In the genomic region with DNA sequence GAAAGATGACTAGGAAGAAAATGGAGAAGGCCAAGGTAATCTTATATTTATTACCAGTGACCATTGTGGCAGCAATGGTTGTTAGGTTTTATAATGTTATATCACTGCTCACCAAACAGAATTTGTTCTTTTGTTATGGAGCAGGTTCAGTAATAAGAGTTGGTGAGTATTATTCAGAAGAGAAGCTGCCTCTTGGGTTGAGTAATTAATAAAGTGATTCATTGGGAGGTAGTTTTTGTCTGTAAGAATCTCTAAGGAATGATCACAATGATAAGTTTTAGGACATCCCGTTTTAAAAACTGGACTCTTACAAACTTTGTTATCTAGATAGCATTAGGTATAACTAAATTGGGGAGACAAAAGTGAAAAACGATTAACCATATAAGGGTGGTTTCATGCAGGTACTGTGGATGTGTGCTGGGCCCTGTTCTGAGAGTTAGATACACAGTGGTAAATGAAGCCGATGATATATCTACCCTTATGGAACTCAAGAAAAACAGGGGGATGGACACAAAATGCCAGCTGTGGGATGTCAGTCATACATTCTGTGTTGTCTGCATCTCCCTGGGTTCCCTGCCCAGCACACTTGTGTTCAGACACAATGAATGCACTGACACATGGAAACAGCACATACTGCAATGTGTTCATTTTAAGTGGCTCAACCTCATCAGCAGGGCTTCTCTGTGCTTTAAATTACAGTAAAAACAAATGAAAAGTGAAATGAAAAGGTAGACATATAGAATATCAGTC, we compare ENCODE assay signal across 9 cellular contexts. TPM values are rescaled to one million over a fixed set of nuclear protein-coding genes. Genes with fewer than 3 reads are reported as not detected.
A peak's percentile ranks its signal among the peaks of the same experiment; 100 is the strongest.
DNase-seq lines count a peak whose midpoint lies in the region; ATAC-seq and TF ChIP-seq lines count a peak whose summit lies in the region.
"Had no signal": no experiment of that assay in that cellular context is flagged by ENCODE, and none has a peak within 500 bp of the region (broad histone marks: within the 10 kb centered on the region; RNA-seq: fewer than 3 reads in every experiment).

No MANE protein-coding gene starts in this region.

- peaks cover 69% of the 10 kb centered on the region for H3K4me1 Mint-ChIP-seq in activated CD4-positive, alpha-beta T cell treated with anti-CD3 and anti-CD28 coated beads, Interleukin-2, amount 10 ng/mL, durations not matched to agents 7 days and 5 days
- peaks cover 2% of the 10 kb centered on the region for H3K4me1 Mint-ChIP-seq in activated B cell treated with CpG ODN at 0.5 μM for 24 hours
- peaks cover 49 to 82% of the 10 kb centered on the region in 2 donors for H3K4me1 Mint-ChIP-seq in stimulated activated naive B cell treated with anti-CD40 and anti-IgM and Interleukin-4, amounts not matched to agents 10 μg/mL and 1 μg/mL and 100 μg/mL, for 72 hours

- H3K36me3 Mint-ChIP-seq in activated CD4-positive, alpha-beta T cell treated with anti-CD3 and anti-CD28 coated beads, Interleukin-2, amount 10 ng/mL, durations not matched to agents 7 days and 5 days (ENCODE audit: low read depth): peaks cover 58% of the 10 kb centered on the region
- H3K36me3 Mint-ChIP-seq in activated B cell treated with CpG ODN at 0.5 μM for 24 hours (ENCODE audit: low read depth): peaks cover 62% of the 10 kb centered on the region
- peaks cover 39 to 54% of the 10 kb centered on the region in 2 donors for H3K36me3 Mint-ChIP-seq in stimulated activated naive B cell treated with anti-CD40 and anti-IgM and Interleukin-4, amounts not matched to agents 10 μg/mL and 1 μg/mL and 100 μg/mL, for 72 hours

- no peak overlapping the region for H3K4me3 ChIP-seq in fibroblast of pulmonary artery (replicated peaks; ENCODE audit: low read depth, low read length)

- ATAC-seq in activated B cell treated with CpG ODN at 0.5 μM for 24 hours (ENCODE audit: low read depth) (no peak), HG03432 (IDR thresholded peaks at IDR 0.05; ENCODE audit: unreplicated experiment) (no peak)
- peak in 1 of 2 donors; percentile 14 for ATAC-seq in stimulated activated naive B cell treated with anti-CD40 and anti-IgM and Interleukin-4, amounts not matched to agents 10 μg/mL and 1 μg/mL and 100 μg/mL, for 72 hours (replicated peaks)

- POLR2A ChIA-PET in activated CD4-positive, alpha-beta T cell treated with anti-CD3 and anti-CD28 coated beads, Interleukin-2, amount 10 ng/mL, durations not matched to agents 7 days and 5 days (lab: Charles Lee): no interaction called here
- POLR2A ChIA-PET in activated B cell treated with CpG ODN at 0.5 μM for 24 hours (lab: Charles Lee): interaction anchor here (0.7 to 3.3 kb wide), 9 partner anchors 8 to 82 kb away, joined by 3 to 32 read pairs (median 3); no protein-coding TSS in a partner anchor
- POLR2A ChIA-PET in GM10248 (lab: Yijun Ruan, JAX): interaction anchor here (0.6 kb wide), 1 partner anchor 551 kb away, joined by 4 read pairs; no protein-coding TSS in a partner anchor

- H3K4me3 Mint-ChIP-seq in activated CD4-positive, alpha-beta T cell treated with anti-CD3 and anti-CD28 coated beads, Interleukin-2, amount 10 ng/mL, durations not matched to agents 7 days and 5 days: peak overlapping the region; percentile 33
- peak overlapping the region; percentile 62 for H3K4me3 Mint-ChIP-seq in activated B cell treated with CpG ODN at 0.5 μM for 24 hours
- H3K4me3 Mint-ChIP-seq in stimulated activated naive B cell treated with anti-CD40 and anti-IgM and Interleukin-4, amounts not matched to agents 10 μg/mL and 1 μg/mL and 100 μg/mL, for 72 hours: peak overlapping the region; percentile 49 to 60

- peaks cover 5% of the 10 kb centered on the region for H3K9me3 Mint-ChIP-seq in activated CD4-positive, alpha-beta T cell treated with anti-CD3 and anti-CD28 coated beads, Interleukin-2, amount 10 ng/mL, durations not matched to agents 7 days and 5 days
- peaks cover 3% of the 10 kb centered on the region for H3K9me3 Mint-ChIP-seq in activated B cell treated with CpG ODN at 0.5 μM for 24 hours
- peaks cover 3 to 5% of the 10 kb centered on the region in 2 donors for H3K9me3 Mint-ChIP-seq in stimulated activated naive B cell treated with anti-CD40 and anti-IgM and Interleukin-4, amounts not matched to agents 10 μg/mL and 1 μg/mL and 100 μg/mL, for 72 hours

- H3K27me3 Mint-ChIP-seq in activated CD4-positive, alpha-beta T cell treated with anti-CD3 and anti-CD28 coated beads, Interleukin-2, amount 10 ng/mL, durations not matched to agents 7 days and 5 days: no peaks in the 10 kb centered on the region
- no peaks in the 10 kb centered on the region for H3K27me3 Mint-ChIP-seq in activated B cell treated with CpG ODN at 0.5 μM for 24 hours
- no peaks in the 10 kb centered on the region for H3K27me3 Mint-ChIP-seq in stimulated activated naive B cell treated with anti-CD40 and anti-IgM and Interleukin-4, amounts not matched to agents 10 μg/mL and 1 μg/mL and 100 μg/mL, for 72 hours

- CTCF ChIA-PET in activated CD4-positive, alpha-beta T cell treated with anti-CD3 and anti-CD28 coated beads, Interleukin-2, amount 10 ng/mL, durations not matched to agents 7 days and 5 days (lab: Charles Lee): no interaction called here
- CTCF ChIA-PET in activated B cell treated with CpG ODN at 0.5 μM for 24 hours (lab: Charles Lee): interaction anchor here (1.0 to 2.1 kb wide), 4 partner anchors 14 to 286 kb away, joined by 3 to 9 read pairs (median 4); no protein-coding TSS in a partner anchor
- CTCF ChIA-PET in GM10248 (lab: Yijun Ruan, JAX): interaction anchor here (1.2 kb wide), 1 partner anchor 1048 kb away, joined by 3 read pairs; no protein-coding TSS in a partner anchor

- no peak for DNase-seq in activated CD4-positive, alpha-beta T cell treated with anti-CD3 and anti-CD28 coated beads, Interleukin-2, amount 10 ng/mL, durations not matched to agents 7 days and 5 days
- no peak for DNase-seq in activated CD4-positive, alpha-beta T cell treated with anti-CD3 and anti-CD28 coated beads for 1 hour
- DNase-seq in activated B cell treated with CpG ODN at 0.5 μM for 24 hours: no peak
- peak; percentile 35 for DNase-seq in fibroblast of pulmonary artery (ENCODE audit: low read depth)
- DNase-seq in stimulated activated naive B cell treated with anti-CD40 and anti-IgM and Interleukin-4, amounts not matched to agents 10 μg/mL and 1 μg/mL and 100 μg/mL, for 72 hours: no peak
- DNase-seq in GM10248 (ENCODE audit: extremely low spot score): no peak
- no peak for DNase-seq in globus pallidus (ENCODE audit: low spot score)
- DNase-seq: NCI-H146 had no signal

- intact Hi-C loops in activated B cell treated with CpG ODN at 0.5 μM for 24 hours (cut with micrococcal nuclease): loop anchor here (10.0 kb wide), 1 partner anchor 210 kb away; no protein-coding TSS in a partner anchor

- peak overlapping the region; percentile 94 for H3K27ac Mint-ChIP-seq in activated CD4-positive, alpha-beta T cell treated with anti-CD3 and anti-CD28 coated beads, Interleukin-2, amount 10 ng/mL, durations not matched to agents 7 days and 5 days
- H3K27ac Mint-ChIP-seq in activated B cell treated with CpG ODN at 0.5 μM for 24 hours: peak overlapping the region; percentile 88
- H3K27ac Mint-ChIP-seq in stimulated activated naive B cell treated with anti-CD40 and anti-IgM and Interleukin-4, amounts not matched to agents 10 μg/mL and 1 μg/mL and 100 μg/mL, for 72 hours: peak overlapping the region; percentile 87

- TF ChIP-seq CTCF in activated B cell treated with CpG ODN at 0.5 μM for 24 hours (IDR thresholded peaks at IDR 0.05) (no peak), fibroblast of pulmonary artery (IDR thresholded peaks at IDR 0.05; ENCODE audit: low read length, missing control alignments) (no peak), GM10248 (IDR thresholded peaks at IDR 0.05; ENCODE audit: control extremely low read depth, extremely low read depth, low read depth, missing control alignments) (no peak)

RNA-seq across cellular contexts. Expression of a gene that starts 7.5 kb away (rescaled TPM):
- 100 to 1,000 TPM; 129 to 142 TPM for total RNA-seq in activated CD4-positive, alpha-beta T cell treated with anti-CD3 and anti-CD28 coated beads, Interleukin-2, amount 10 ng/mL, durations not matched to agents 7 days and 5 days
- total RNA-seq in activated B cell treated with CpG ODN at 0.5 μM for 24 hours: 211 and 232 TPM in 2 replicates
